In genomic region chr9:33815781-33816180, GRCh38 we compare ENCODE assay signal across 8 cellular contexts. TPM values are rescaled to one million over a fixed set of nuclear protein-coding genes. Genes with fewer than 3 reads are reported as not detected.
DNase-seq lines count a peak whose midpoint lies in the region; ATAC-seq and TF ChIP-seq lines count a peak whose summit lies in the region.

No MANE protein-coding gene starts in this region.

- H3K27me3 Mint-ChIP-seq in nephron progenitor cell (ENCODE audit: low read depth, poor library complexity) = no peaks in the 10 kb centered on the region

- CTCF ChIA-PET in A673 (lab: Charles Lee) = no interaction called here

- H3K36me3 ChIP-seq in A673 (ENCODE audit: insufficient read depth, low read length, poor library complexity, severe bottlenecking) = no peaks in the 10 kb centered on the region
- H3K36me3 ChIP-seq in KOPT-K1 (ENCODE audit: insufficient read depth, low read length) = peaks cover 9% of the 10 kb centered on the region
- no peaks in the 10 kb centered on the region for H3K36me3 ChIP-seq in aorta (ENCODE audit: control insufficient read depth in 1 of 2, insufficient read depth in 2 of 2, low read length in 1 of 2)

- H3K36me3 Mint-ChIP-seq in nephron progenitor cell (ENCODE audit: low read depth) = peaks cover 16% of the 10 kb centered on the region

- no peak overlapping the region for H3K4me3 ChIP-seq in A673 (ENCODE audit: low read depth, low read length, poor library complexity, severe bottlenecking)
- no peak overlapping the region for H3K4me3 ChIP-seq in aorta (ENCODE audit: low read length in 2 of 2)

- H3K4me1 ChIP-seq in A673 (ENCODE audit: insufficient read depth, low read length, poor library complexity, severe bottlenecking) = peaks cover 28% of the 10 kb centered on the region
- no peaks in the 10 kb centered on the region for H3K4me1 ChIP-seq in aorta (ENCODE audit: control insufficient read depth in 1 of 2, insufficient read depth in 2 of 2, low read length in 2 of 2)

- POLR2A ChIA-PET in A673 (lab: Charles Lee; ENCODE audit: low non-redundant PET) = no interaction called here

- no peak for DNase-seq in A673 (ENCODE audit: low spot score)
- no peak for DNase-seq in nephron progenitor cell
- DNase-seq in SKM-1 treated with dmso at 0.1 percent for 144 hours (lab: John Stamatoyannopoulos, UW; ENCODE audit: unreplicated experiment) = no peak
- DNase-seq in aorta = no peak

- TF ChIP-seq CTCF in A673 (conservative IDR thresholded peaks at IDR 0.05; ENCODE audit: low read depth, low read length) (no peak), nephron progenitor cell (IDR thresholded peaks at IDR 0.05) (no peak)

- no peak for ATAC-seq in aorta (ENCODE audit: low FRiP score)
- ATAC-seq in HG02885 (IDR thresholded peaks at IDR 0.05; ENCODE audit: poor library complexity, unreplicated experiment) = no peak
- ATAC-seq in HG02970 (IDR thresholded peaks at IDR 0.05; ENCODE audit: low FRiP score, unreplicated experiment) = no peak

- peaks cover 42% of the 10 kb centered on the region for H3K4me1 Mint-ChIP-seq in nephron progenitor cell

- peak overlapping the region; percentile 80 for H3K4me3 Mint-ChIP-seq in nephron progenitor cell

- BruUV-seq in A673 (replicated peaks; lab: Mats Ljungman, UMichigan) = no TSS peak

- H3K27ac ChIP-seq in A673 (ENCODE audit: low read depth, low read length, poor library complexity, severe bottlenecking) (peak overlapping the region; percentile 98), KOPT-K1 (ENCODE audit: low read depth, low read length, poor library complexity, severe bottlenecking) (peak overlapping the region; percentile 95), cingulate gyrus (ENCODE audit: low read depth, low read length) (peak overlapping the region; percentile 99), aorta (ENCODE audit: low read depth in 1 of 2, low read length in 2 of 2) (no peak overlapping the region)

- H3K27me3 ChIP-seq in A673 (replicated peaks; ENCODE audit: insufficient read depth, low read depth, low read length, poor library complexity) (no peaks in the 10 kb centered on the region), aorta (ENCODE audit: control insufficient read depth in 1 of 2, insufficient read depth in 2 of 2, low read length in 1 of 2) (no peaks in the 10 kb centered on the region)

- H3K9me3 Mint-ChIP-seq in nephron progenitor cell = no peaks in the 10 kb centered on the region

- intact Hi-C loops in A673 (cut with micrococcal nuclease; ENCODE audit: unreplicated experiment) (no loop called here), aorta (cut with DNase I) (loop anchor here (2.0 to 10.0 kb wide), 3 partner anchors 35 to 439 kb away; no protein-coding TSS in a partner anchor)

- H3K27ac Mint-ChIP-seq in nephron progenitor cell = peak overlapping the region; percentile 98

- WGBS in aorta, 2 donors = 93 to 94% methylated on average over 7 of the region's 7 CpGs

- H3K9me3 ChIP-seq in A673 (ENCODE audit: low read depth, low read length, poor library complexity, severe bottlenecking) (no peaks in the 10 kb centered on the region), KOPT-K1 (ENCODE audit: insufficient read depth, low read length, poor library complexity, severe bottlenecking) (no peaks in the 10 kb centered on the region), aorta (ENCODE audit: control insufficient read depth, low read length) (no peaks in the 10 kb centered on the region)

RNA-seq across cellular contexts. Expression of gene UBE2R2, which starts 1.2 kb away (rescaled TPM):
- 49.2 and 51.2 TPM in 2 replicates for total RNA-seq in A673 (2021)
- total RNA-seq in aorta = 10 to 100 TPM; 34.3 to 35.4 TPM
- polyA plus RNA-seq in aorta = 10 to 100 TPM; 18.1 to 19.0 TPM

RNA-seq across cellular contexts. Expression of gene PRSS3, which starts 20.4 kb away (rescaled TPM):
- not detected in 2 replicates for total RNA-seq in A673 (2021)
- total RNA-seq in aorta = not detected
- polyA plus RNA-seq in aorta = 10 to 100 TPM in 1 of 2 donors, 1 to 10 TPM in 1; 2.0 to 59.5 TPM

Comparison
In these comparisons a context has a peak if more than half of its experiments do, and no peak if none do; other contexts are left out.
1. H3K27ac ChIP-seq: peak in A673 (single experiment), KOPT-K1 (single experiment) and cingulate gyrus (single experiment); none in aorta (0 of 2).